1 cellular context compared by ENCODE assay signal in the genomic region with DNA sequence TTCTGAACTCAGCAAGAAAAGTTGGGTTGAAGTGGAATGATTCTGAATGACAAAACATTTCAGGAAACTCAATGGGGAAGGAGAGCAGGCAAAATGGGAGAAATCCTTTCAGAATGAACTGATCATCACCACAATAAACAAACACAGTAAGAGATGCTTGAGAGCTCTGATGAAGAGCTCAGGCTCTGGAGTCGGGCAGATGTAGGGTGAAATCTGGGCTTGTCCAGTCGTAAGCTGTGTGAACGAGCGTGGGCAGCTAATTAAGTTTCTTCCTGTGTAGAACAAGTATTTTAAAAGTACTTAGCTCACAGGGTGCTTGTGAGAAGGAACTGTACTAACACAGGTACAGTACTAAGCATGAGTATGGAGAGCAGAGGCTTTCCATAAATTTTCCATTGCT.
TF ChIP-seq lines count a peak whose summit lies in the region.

No MANE protein-coding gene starts in this region.

TF ChIP-seq in IMR-90, 13 proteins besides CTCF, POLR2A, EP300 and RAD21:
- no peak for TF ChIP-seq CHD1 (IDR thresholded peaks at IDR 0.05; ENCODE audit: low read depth, low read length)
- no peak for TF ChIP-seq MAFK (IDR thresholded peaks at IDR 0.05; ENCODE audit: low read depth, low read length)
- TF ChIP-seq, protein P1, sequence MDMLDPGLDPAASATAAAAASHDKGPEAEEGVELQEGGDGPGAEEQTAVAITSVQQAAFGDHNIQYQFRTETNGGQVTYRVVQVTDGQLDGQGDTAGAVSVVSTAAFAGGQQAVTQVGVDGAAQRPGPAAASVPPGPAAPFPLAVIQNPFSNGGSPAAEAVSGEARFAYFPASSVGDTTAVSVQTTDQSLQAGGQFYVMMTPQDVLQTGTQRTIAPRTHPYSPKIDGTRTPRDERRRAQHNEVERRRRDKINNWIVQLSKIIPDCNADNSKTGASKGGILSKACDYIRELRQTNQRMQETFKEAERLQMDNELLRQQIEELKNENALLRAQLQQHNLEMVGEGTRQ (IDR thresholded peaks at IDR 0.05; ENCODE audit: low read depth, low read length), result no peak
- no peak for TF ChIP-seq CEBPB (IDR thresholded peaks at IDR 0.05; ENCODE audit: low read depth, low read length)
- TF ChIP-seq MXI1 (IDR thresholded peaks at IDR 0.05; ENCODE audit: borderline replicate concordance, low read depth, low read length), result no peak
- no peak for TF ChIP-seq RCOR1 (IDR thresholded peaks at IDR 0.05; ENCODE audit: insufficient replicate concordance, low read length)
- no peak for TF ChIP-seq FOS (IDR thresholded peaks at IDR 0.05; ENCODE audit: low read depth, low read length)
- TF ChIP-seq, protein P2, sequence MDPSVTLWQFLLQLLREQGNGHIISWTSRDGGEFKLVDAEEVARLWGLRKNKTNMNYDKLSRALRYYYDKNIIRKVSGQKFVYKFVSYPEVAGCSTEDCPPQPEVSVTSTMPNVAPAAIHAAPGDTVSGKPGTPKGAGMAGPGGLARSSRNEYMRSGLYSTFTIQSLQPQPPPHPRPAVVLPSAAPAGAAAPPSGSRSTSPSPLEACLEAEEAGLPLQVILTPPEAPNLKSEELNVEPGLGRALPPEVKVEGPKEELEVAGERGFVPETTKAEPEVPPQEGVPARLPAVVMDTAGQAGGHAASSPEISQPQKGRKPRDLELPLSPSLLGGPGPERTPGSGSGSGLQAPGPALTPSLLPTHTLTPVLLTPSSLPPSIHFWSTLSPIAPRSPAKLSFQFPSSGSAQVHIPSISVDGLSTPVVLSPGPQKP (IDR thresholded peaks at IDR 0.05; ENCODE audit: borderline replicate concordance, low read depth, low read length), result no peak
- TF ChIP-seq MAZ (IDR thresholded peaks at IDR 0.05; ENCODE audit: borderline replicate concordance, low read depth, low read length), result no peak
- no peak for TF ChIP-seq NFE2L2 (IDR thresholded peaks at IDR 0.05; ENCODE audit: low read depth, low read length)
- TF ChIP-seq BHLHE40 (IDR thresholded peaks at IDR 0.05; ENCODE audit: low read depth, low read length), result no peak
